ENCODE assay signal across 1 cellular context in genomic region chr14:94180655-94181271, GRCh38.
TF ChIP-seq lines count a peak whose summit lies in the region.

No MANE protein-coding gene starts in this region.

TF ChIP-seq in HepG2, 621 proteins besides CTCF, POLR2A, EP300 and RAD21 (continued from another document):
- no peak for TF ChIP-seq ZBTB25 (CRISPR knock-in tag; IDR thresholded peaks at IDR 0.05)
- no peak for TF ChIP-seq SIX4 (CRISPR knock-in tag; IDR thresholded peaks at IDR 0.05)
- TF ChIP-seq ZNF503 (CRISPR knock-in tag; IDR thresholded peaks at IDR 0.05), result no peak
- no peak for TF ChIP-seq CREB3 (CRISPR knock-in tag; IDR thresholded peaks at IDR 0.05)
- TF ChIP-seq ZNF720 (CRISPR knock-in tag; IDR thresholded peaks at IDR 0.05), result no peak
- no peak for TF ChIP-seq KLF11 (CRISPR knock-in tag; IDR thresholded peaks at IDR 0.05)
- TF ChIP-seq ZSCAN22 (CRISPR knock-in tag; IDR thresholded peaks at IDR 0.05), result no peak
- peak; percentile 48; the same call in 1 of the 2 replicates for TF ChIP-seq SAP130 (CRISPR knock-in tag; IDR thresholded peaks at IDR 0.05; ENCODE audit: low read depth)
- no peak for TF ChIP-seq FOXP1 (IDR thresholded peaks at IDR 0.05)
- TF ChIP-seq FOXP1 (CRISPR knock-in tag; IDR thresholded peaks at IDR 0.05), result 0 out of 2 replicates have a peak, but pooled peaks have one; percentile 10
- no peak for TF ChIP-seq NKX3-1 (CRISPR knock-in tag; IDR thresholded peaks at IDR 0.05)
- peak; percentile 9; the same call in 1 of the 2 replicates for TF ChIP-seq SOX5 (CRISPR knock-in tag; IDR thresholded peaks at IDR 0.05; ENCODE audit: borderline replicate concordance)
- TF ChIP-seq FIP1L1 (IDR thresholded peaks at IDR 0.05; ENCODE audit: borderline replicate concordance, insufficient read depth, low read depth, low read length), result no peak
- no peak for TF ChIP-seq MXD3 (CRISPR knock-in tag; IDR thresholded peaks at IDR 0.05)
- no peak for TF ChIP-seq TAF15 (IDR thresholded peaks at IDR 0.05; ENCODE audit: low read depth, low read length, poor library complexity, severe bottlenecking)
- no peak for TF ChIP-seq MTF2 (CRISPR knock-in tag; IDR thresholded peaks at IDR 0.05; ENCODE audit: borderline replicate concordance)
- TF ChIP-seq ZNF564 (CRISPR knock-in tag; IDR thresholded peaks at IDR 0.05), result no peak
- TF ChIP-seq CREM (IDR thresholded peaks at IDR 0.05), result 0 out of 2 replicates have a peak, but pooled peaks have one; percentile 17
- TF ChIP-seq CREM (CRISPR knock-in tag; IDR thresholded peaks at IDR 0.05), result no peak
- peak; percentile 47 for TF ChIP-seq SMC3 (IDR thresholded peaks at IDR 0.05; ENCODE audit: low read length)
- TF ChIP-seq ZNF781 (CRISPR knock-in tag; IDR thresholded peaks at IDR 0.05; ENCODE audit: borderline replicate concordance, not compliant biosample characterization), result no peak
- TF ChIP-seq ZSCAN29 (CRISPR knock-in tag; conservative IDR thresholded peaks at IDR 0.05), result 0 out of 2 replicates have a peak, but pooled peaks have one; percentile 37
- peak; percentile 21; the same call in 1 of the 2 replicates for TF ChIP-seq FOXA3 (CRISPR knock-in tag; IDR thresholded peaks at IDR 0.05)
- TF ChIP-seq ZNF282 (IDR thresholded peaks at IDR 0.05; ENCODE audit: partially characterized antibody), result no peak
- 0 out of 2 replicates have a peak, but pooled peaks have one; percentile 72 for TF ChIP-seq ZNF510 (CRISPR knock-in tag; IDR thresholded peaks at IDR 0.05; ENCODE audit: low read depth)
- TF ChIP-seq PHF21A (CRISPR knock-in tag; IDR thresholded peaks at IDR 0.05), result peak; percentile 20; the same call in 1 of the 2 replicates
- no peak for TF ChIP-seq ZNF562 (CRISPR knock-in tag; IDR thresholded peaks at IDR 0.05; ENCODE audit: borderline replicate concordance)
- no peak for TF ChIP-seq SMARCC2 (IDR thresholded peaks at IDR 0.05)
- TF ChIP-seq ZNF691 (CRISPR knock-in tag; IDR thresholded peaks at IDR 0.05; ENCODE audit: borderline replicate concordance, low read depth), result 0 out of 2 replicates have a peak, but pooled peaks have one; percentile 22
- no peak for TF ChIP-seq ZNF460 (CRISPR knock-in tag; IDR thresholded peaks at IDR 0.05; ENCODE audit: borderline replicate concordance)
- peak in 1 of 2 experiments; percentile 59; a peak in 1 of 4 replicates for TF ChIP-seq HMGXB4 (CRISPR knock-in tag; IDR thresholded peaks at IDR 0.05; ENCODE audit: borderline replicate concordance in 1 of 2, low read depth in 1 of 2)
- no peak for TF ChIP-seq TSC22D2 (CRISPR knock-in tag; IDR thresholded peaks at IDR 0.05; ENCODE audit: borderline replicate concordance)
- peak; percentile 37 for TF ChIP-seq TEAD3 (CRISPR knock-in tag; optimal IDR thresholded peaks at IDR 0.05; ENCODE audit: borderline replicate concordance)
- peak; percentile 71 for TF ChIP-seq ARID3A (IDR thresholded peaks at IDR 0.05; ENCODE audit: low read depth, low read length)
- TF ChIP-seq NCOR1 (IDR thresholded peaks at IDR 0.05; ENCODE audit: borderline replicate concordance, low read length), result no peak
- TF ChIP-seq NFE2L2 (IDR thresholded peaks at IDR 0.05; ENCODE audit: low read length), result no peak
- TF ChIP-seq ZMYM3 (CRISPR knock-in tag; IDR thresholded peaks at IDR 0.05), result 0 out of 2 replicates have a peak, but pooled peaks have one; percentile 40
- no peak for TF ChIP-seq ZNF589 (CRISPR knock-in tag; conservative IDR thresholded peaks at IDR 0.05)
- no peak for TF ChIP-seq NRL (CRISPR knock-in tag; IDR thresholded peaks at IDR 0.05; ENCODE audit: borderline replicate concordance)
- no peak for TF ChIP-seq ZNF75D (CRISPR knock-in tag; IDR thresholded peaks at IDR 0.05; ENCODE audit: borderline replicate concordance)
- no peak for TF ChIP-seq PLRG1 (conservative IDR thresholded peaks at IDR 0.05)
- no peak for TF ChIP-seq MTF1 (CRISPR knock-in tag; IDR thresholded peaks at IDR 0.05)
- TF ChIP-seq NFATC3 (CRISPR knock-in tag; IDR thresholded peaks at IDR 0.05), result no peak
- 0 out of 2 replicates have a peak, but pooled peaks have one; percentile 3 for TF ChIP-seq RARA (CRISPR knock-in tag; IDR thresholded peaks at IDR 0.05)
- TF ChIP-seq ZNF468 (CRISPR knock-in tag; IDR thresholded peaks at IDR 0.05), result no peak
- 0 out of 2 replicates have a peak, but pooled peaks have one; percentile 10 for TF ChIP-seq RXRB (CRISPR knock-in tag; IDR thresholded peaks at IDR 0.05; ENCODE audit: borderline replicate concordance)
- TF ChIP-seq ZNF616 (CRISPR knock-in tag; IDR thresholded peaks at IDR 0.05; ENCODE audit: low read depth), result no peak
- TF ChIP-seq ZBTB7B (CRISPR knock-in tag; IDR thresholded peaks at IDR 0.05), result no peak
- no peak for TF ChIP-seq DZIP1 (CRISPR knock-in tag; IDR thresholded peaks at IDR 0.05)
- TF ChIP-seq PPARG (CRISPR knock-in tag; conservative IDR thresholded peaks at IDR 0.05), result no peak
- 0 out of 2 replicates have a peak, but pooled peaks have one; percentile 24 for TF ChIP-seq GFI1 (CRISPR knock-in tag; IDR thresholded peaks at IDR 0.05; ENCODE audit: borderline replicate concordance)
- TF ChIP-seq JUNB (CRISPR knock-in tag; IDR thresholded peaks at IDR 0.05; ENCODE audit: borderline replicate concordance), result no peak
- TF ChIP-seq UBTF (CRISPR knock-in tag; IDR thresholded peaks at IDR 0.05), result no peak
- no peak for TF ChIP-seq HOXD1 (CRISPR knock-in tag; IDR thresholded peaks at IDR 0.05)
TF ChIP-seq in HepG2: peak in this region for 24.
